In the genomic region with DNA sequence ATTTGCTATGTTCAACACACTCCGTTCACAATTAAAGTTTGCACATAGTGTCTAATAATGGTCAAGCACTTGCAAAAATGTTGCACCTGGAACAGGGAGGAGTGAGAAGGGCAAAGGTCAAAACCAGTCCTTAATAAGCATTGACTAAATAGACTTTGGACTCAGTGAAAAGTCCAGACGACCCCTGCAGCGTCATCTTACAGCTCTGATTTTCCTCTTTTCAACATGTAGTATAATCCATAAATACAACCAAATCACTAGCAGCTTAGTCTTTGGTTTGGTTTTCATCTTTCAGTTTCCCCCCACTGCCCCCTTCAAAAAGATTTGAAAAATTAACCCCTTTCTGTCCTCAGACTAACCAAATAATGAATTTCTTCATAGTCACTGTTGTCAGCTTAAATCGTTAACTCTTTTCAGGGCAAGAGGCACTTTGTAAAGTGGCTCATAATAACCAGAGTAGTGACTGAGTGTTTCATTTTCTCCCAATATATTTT, we compare ENCODE assay signal across 11 cellular contexts.
DNase-seq lines count a peak whose midpoint lies in the region; ATAC-seq, FAIRE-seq and TF ChIP-seq lines count a peak whose summit lies in the region.
"Had no signal": no experiment of that assay in that cellular context is flagged by ENCODE, and none has a peak within 500 bp of the region (broad histone marks: within the 10 kb centered on the region; RNA-seq: fewer than 3 reads in every experiment).

No MANE protein-coding gene starts in this region.

- peak overlapping the region; percentile 29 for H3K9ac ChIP-seq in astrocyte (ENCODE audit: low read length)

- peaks cover 76% of the 10 kb centered on the region for H4K20me1 ChIP-seq in astrocyte (ENCODE audit: insufficient read depth, low read length)

- TF ChIP-seq CTCF in astrocyte (IDR thresholded peaks at IDR 0.05; ENCODE audit: insufficient read depth, low read depth, low read length) (no peak), spleen (IDR thresholded peaks at IDR 0.05 in 8 of 11, conservative IDR thresholded peaks at IDR 0.05 in 3 of 11) (no peak)

- CTCF ChIA-PET in activated CD4-positive, alpha-beta memory T cell treated with anti-CD3 and anti-CD28 coated beads for 36 hours (lab: Charles Lee), result interaction anchor here (0.7 kb wide), 2 partner anchors 21 to 184 kb away, joined by 3 read pairs; no protein-coding TSS in a partner anchor
- CTCF ChIA-PET in activated CD4-positive, alpha-beta memory T cell treated with anti-CD3 and anti-CD28 coated beads, Interleukin-2, amount 10 ng/mL, durations not matched to agents 7 days and 5 days (lab: Charles Lee), result no interaction called here

- H3K27me3 Mint-ChIP-seq in activated CD4-positive, alpha-beta memory T cell treated with anti-CD3 and anti-CD28 coated beads for 36 hours, result no peaks in the 10 kb centered on the region
- no peaks in the 10 kb centered on the region for H3K27me3 Mint-ChIP-seq in activated CD4-positive, alpha-beta memory T cell treated with anti-CD3 and anti-CD28 coated beads, Interleukin-2, amount 10 ng/mL, durations not matched to agents 7 days and 5 days
- H3K27me3 Mint-ChIP-seq in astrocyte (ENCODE audit: low read depth, unreplicated experiment), result no peaks in the 10 kb centered on the region

- H3K4me3 ChIP-seq in astrocyte (ENCODE audit: insufficient read depth, low read depth, low read length) (peak overlapping the region; percentile 48), spleen (peak overlapping the region in 2 of 8 donors; percentile 21 to 22)
- H3K4me3 ChIP-seq: prostate gland had no signal

- H3K36me3 Mint-ChIP-seq in activated CD4-positive, alpha-beta memory T cell treated with anti-CD3 and anti-CD28 coated beads for 36 hours, result no peaks in the 10 kb centered on the region
- peaks cover 29% of the 10 kb centered on the region for H3K36me3 Mint-ChIP-seq in activated CD4-positive, alpha-beta memory T cell treated with anti-CD3 and anti-CD28 coated beads, Interleukin-2, amount 10 ng/mL, durations not matched to agents 7 days and 5 days (ENCODE audit: low read depth)
- H3K36me3 Mint-ChIP-seq in astrocyte (ENCODE audit: low read depth, unreplicated experiment), result peaks cover 8% of the 10 kb centered on the region

- H3K79me2 ChIP-seq in astrocyte (ENCODE audit: insufficient read depth, low read length), result peaks cover 100% of the 10 kb centered on the region

- TF ChIP-seq POLR2A in spleen (IDR thresholded peaks at IDR 0.05), result no peak

- ATAC-seq in HG03175 (IDR thresholded peaks at IDR 0.05; ENCODE audit: unreplicated experiment), result peak; percentile 35
- no peak for ATAC-seq in HG02571 (IDR thresholded peaks at IDR 0.05; ENCODE audit: unreplicated experiment)

- peaks cover 37% of the 10 kb centered on the region for H3K4me1 Mint-ChIP-seq in activated CD4-positive, alpha-beta memory T cell treated with anti-CD3 and anti-CD28 coated beads for 36 hours (ENCODE audit: low read depth)
- peaks cover 46% of the 10 kb centered on the region for H3K4me1 Mint-ChIP-seq in activated CD4-positive, alpha-beta memory T cell treated with anti-CD3 and anti-CD28 coated beads, Interleukin-2, amount 10 ng/mL, durations not matched to agents 7 days and 5 days
- H3K4me1 Mint-ChIP-seq in astrocyte (ENCODE audit: low read depth, unreplicated experiment), result peaks cover 34% of the 10 kb centered on the region

- intact Hi-C loops in activated CD4-positive, alpha-beta memory T cell treated with anti-CD3 and anti-CD28 coated beads for 36 hours (cut with micrococcal nuclease), result no loop called here
- intact Hi-C loops in spleen (cut with DNase I; ENCODE audit: low total_unique reads), result no loop called here

- H3K27ac Mint-ChIP-seq in activated CD4-positive, alpha-beta memory T cell treated with anti-CD3 and anti-CD28 coated beads for 36 hours, result no peak overlapping the region
- no peak overlapping the region for H3K27ac Mint-ChIP-seq in activated CD4-positive, alpha-beta memory T cell treated with anti-CD3 and anti-CD28 coated beads, Interleukin-2, amount 10 ng/mL, durations not matched to agents 7 days and 5 days
- H3K27ac Mint-ChIP-seq in astrocyte (ENCODE audit: unreplicated experiment), result peak overlapping the region; percentile 31

- peak overlapping the region; percentile 1 for H3K4me3 Mint-ChIP-seq in activated CD4-positive, alpha-beta memory T cell treated with anti-CD3 and anti-CD28 coated beads for 36 hours
- H3K4me3 Mint-ChIP-seq in activated CD4-positive, alpha-beta memory T cell treated with anti-CD3 and anti-CD28 coated beads, Interleukin-2, amount 10 ng/mL, durations not matched to agents 7 days and 5 days, result no peak overlapping the region
- peak overlapping the region; percentile 78 for H3K4me3 Mint-ChIP-seq in astrocyte (ENCODE audit: unreplicated experiment)

- H2AFZ ChIP-seq in astrocyte (ENCODE audit: low read depth, low read length), result no peak overlapping the region

- H3K27ac ChIP-seq in astrocyte (ENCODE audit: low read depth, low read length) (no peak overlapping the region), spleen (peak overlapping the region in 5 of 8 donors; percentile 63 to 78 (median 74))
- H3K27ac ChIP-seq: prostate gland had no signal

- peaks cover 13% of the 10 kb centered on the region for H3K4me1 ChIP-seq in astrocyte (ENCODE audit: insufficient read depth, low read length)
- peaks cover 0 to 99% (median 46%) of the 10 kb centered on the region in 6 donors for H3K4me1 ChIP-seq in spleen
- H3K4me1 ChIP-seq: prostate gland had no signal

- no peaks in the 10 kb centered on the region for H3K9me3 ChIP-seq in astrocyte (ENCODE audit: insufficient read depth, low read depth, low read length)
- no peaks in the 10 kb centered on the region for H3K9me3 ChIP-seq in spleen
- H3K9me3 ChIP-seq: prostate gland had no signal

- peak overlapping the region; percentile 78 for H3K4me2 ChIP-seq in astrocyte (ENCODE audit: low read length)

- peaks cover 3% of the 10 kb centered on the region for H3K36me3 ChIP-seq in astrocyte (ENCODE audit: insufficient read depth, low read length)
- H3K36me3 ChIP-seq in spleen, result no peaks in the 10 kb centered on the region
- H3K36me3 ChIP-seq: prostate gland had no signal

- DNase-seq in activated CD4-positive, alpha-beta memory T cell treated with anti-CD3 and anti-CD28 coated beads for 36 hours, result no peak
- DNase-seq in activated CD4-positive, alpha-beta memory T cell treated with anti-CD3 and anti-CD28 coated beads, Interleukin-2, amount 10 ng/mL, durations not matched to agents 7 days and 5 days, result no peak
- no peak for DNase-seq in astrocyte (ENCODE audit: low read depth)
- no peak for DNase-seq in spleen
- no peak for DNase-seq in stimulated activated CD4-positive, alpha-beta T cell treated with anti-CD3 and anti-CD28 coated beads, Interleukin-4, amount 100 ng/mL, for 1 hour
- no peak for DNase-seq in activated gamma-delta T cell treated with Interleukin-2 at 50 U/mL for 16 hours
- DNase-seq: effector memory CD4-positive, alpha-beta T cell had no signal

- no peak for FAIRE-seq in astrocyte (lab: Jason Lieb, UNC)
- FAIRE-seq: H1 had no signal

- POLR2A ChIA-PET in activated CD4-positive, alpha-beta memory T cell treated with anti-CD3 and anti-CD28 coated beads for 36 hours (lab: Charles Lee), result no interaction called here
- POLR2A ChIA-PET in activated CD4-positive, alpha-beta memory T cell treated with anti-CD3 and anti-CD28 coated beads, Interleukin-2, amount 10 ng/mL, durations not matched to agents 7 days and 5 days (lab: Charles Lee), result interaction anchor here (1.2 to 2.4 kb wide), 4 partner anchors 8 to 314 kb away, joined by 3 to 8 read pairs (median 5); no protein-coding TSS in a partner anchor

- H3K9me3 Mint-ChIP-seq in activated CD4-positive, alpha-beta memory T cell treated with anti-CD3 and anti-CD28 coated beads for 36 hours, result no peaks in the 10 kb centered on the region
- no peaks in the 10 kb centered on the region for H3K9me3 Mint-ChIP-seq in activated CD4-positive, alpha-beta memory T cell treated with anti-CD3 and anti-CD28 coated beads, Interleukin-2, amount 10 ng/mL, durations not matched to agents 7 days and 5 days
- H3K9me3 Mint-ChIP-seq in astrocyte (ENCODE audit: unreplicated experiment), result no peaks in the 10 kb centered on the region

- H3K27me3 ChIP-seq in astrocyte (ENCODE audit: insufficient read depth, low read length) (no peaks in the 10 kb centered on the region), spleen (replicated peaks in 1 of 7) (peaks cover 0 to 4% (median 0%) of the 10 kb centered on the region in 7 donors)

- WGBS in spleen, 5 donors, result 32 to 52% (median 38%) methylated on average over 4 of the region's 4 CpGs
